8 cellular contexts compared by ENCODE assay signal in genomic region chr3:50675179-50676030, GRCh38. TPM values are rescaled to one million over a fixed set of nuclear protein-coding genes. Genes with fewer than 3 reads are reported as not detected.
A peak's percentile ranks its signal among the peaks of the same experiment; 100 is the strongest.
DNase-seq lines count a peak whose midpoint lies in the region; ATAC-seq and TF ChIP-seq lines count a peak whose summit lies in the region.

No MANE protein-coding gene starts in this region.

- TF ChIP-seq CTCF in foreskin fibroblast (IDR thresholded peaks at IDR 0.05; ENCODE audit: low read depth, low read length) (peak; percentile 6), omental fat pad (IDR thresholded peaks at IDR 0.05) (no peak), tibial artery (IDR thresholded peaks at IDR 0.05) (peak in 1 of 2 experiments; percentile 26)

- peaks cover 5% of the 10 kb centered on the region for H3K36me3 Mint-ChIP-seq in activated T-helper 1 cell treated with anti-CD3 and anti-CD28 coated beads, Interleukin-12 subunit alpha, Interleukin-12 subunit beta, Interleukin-2, Interleukin-4 antibody, amounts not matched to agents 30 ng/mL and 10 ng/mL and 1 ng/mL, durations not matched to agents 14 hours and 24 hours and 36 hours (ENCODE audit: low read depth)

- H3K9me3 ChIP-seq in tibial artery = no peaks in the 10 kb centered on the region

- H3K27me3 ChIP-seq in tibial artery = peaks cover 0 to 31% of the 10 kb centered on the region in 2 donors

- no peak overlapping the region for H3K27ac ChIP-seq in tibial artery

- no peaks in the 10 kb centered on the region for H3K36me3 ChIP-seq in tibial artery

- peaks cover 62% of the 10 kb centered on the region for H3K27me3 Mint-ChIP-seq in activated T-helper 1 cell treated with anti-CD3 and anti-CD28 coated beads, Interleukin-12 subunit alpha, Interleukin-12 subunit beta, Interleukin-2, Interleukin-4 antibody, amounts not matched to agents 30 ng/mL and 10 ng/mL and 1 ng/mL, durations not matched to agents 14 hours and 24 hours and 36 hours (ENCODE audit: insufficient read depth)

- ATAC-seq in GM19351 (IDR thresholded peaks at IDR 0.05; ENCODE audit: unreplicated experiment) (peak; percentile 33), omental fat pad (ENCODE audit: low FRiP score) (peak; percentile 56), HG02938 (IDR thresholded peaks at IDR 0.05; ENCODE audit: unreplicated experiment) (no peak)

- H3K4me3 Mint-ChIP-seq in activated T-helper 1 cell treated with anti-CD3 and anti-CD28 coated beads, Interleukin-12 subunit alpha, Interleukin-12 subunit beta, Interleukin-2, Interleukin-4 antibody, amounts not matched to agents 30 ng/mL and 10 ng/mL and 1 ng/mL, durations not matched to agents 14 hours and 24 hours and 36 hours = peak overlapping the region; percentile 78

- intact Hi-C loops in activated T-helper 1 cell treated with anti-CD3 and anti-CD28 coated beads, Interleukin-12 subunit alpha, Interleukin-12 subunit beta, Interleukin-2, Interleukin-4 antibody, amounts not matched to agents 30 ng/mL and 10 ng/mL and 1 ng/mL, durations not matched to agents 14 hours and 24 hours and 36 hours (cut with micrococcal nuclease) = loop anchor here (2.0 to 10.0 kb wide), 4 partner anchors 59 to 709 kb away; partner anchors contain the start of genes MANF and MAPKAPK3
- intact Hi-C loops in tibial artery (cut with DNase I; ENCODE audit: low total_unique reads) = loop anchor here (10.0 kb wide), 1 partner anchor 699 kb away; no protein-coding TSS in a partner anchor

- peaks cover 0 to 14% (median 9%) of the 10 kb centered on the region in 4 donors for H3K4me1 ChIP-seq in tibial artery

- DNase-seq in NCI-H345 (lab: John Stamatoyannopoulos, UW) (peak; percentile 47), foreskin fibroblast (peak in 1 of 2 donors; percentile 23), omental fat pad (ENCODE audit: low spot score) (no peak), tibial artery (no peak), foreskin melanocyte (no peak)
- DNase-seq in activated T-helper 1 cell treated with anti-CD3 and anti-CD28 coated beads, Interleukin-12 subunit alpha, Interleukin-12 subunit beta, Interleukin-2, Interleukin-4 antibody, amounts not matched to agents 30 ng/mL and 10 ng/mL and 1 ng/mL, durations not matched to agents 14 hours and 24 hours and 36 hours (ENCODE audit: low spot score) = peak; percentile 33

- peaks cover 17% of the 10 kb centered on the region for H3K4me1 Mint-ChIP-seq in activated T-helper 1 cell treated with anti-CD3 and anti-CD28 coated beads, Interleukin-12 subunit alpha, Interleukin-12 subunit beta, Interleukin-2, Interleukin-4 antibody, amounts not matched to agents 30 ng/mL and 10 ng/mL and 1 ng/mL, durations not matched to agents 14 hours and 24 hours and 36 hours (ENCODE audit: low read depth)

- H3K4me3 ChIP-seq in foreskin fibroblast (ENCODE audit: low read depth in 1 of 2, low read length in 2 of 2) (peak overlapping the region in 1 of 2 donors; percentile 14), tibial artery (peak overlapping the region; percentile 53 to 62)

- H3K9me3 Mint-ChIP-seq in activated T-helper 1 cell treated with anti-CD3 and anti-CD28 coated beads, Interleukin-12 subunit alpha, Interleukin-12 subunit beta, Interleukin-2, Interleukin-4 antibody, amounts not matched to agents 30 ng/mL and 10 ng/mL and 1 ng/mL, durations not matched to agents 14 hours and 24 hours and 36 hours = no peaks in the 10 kb centered on the region

- peak overlapping the region; percentile 31 for H3K27ac Mint-ChIP-seq in activated T-helper 1 cell treated with anti-CD3 and anti-CD28 coated beads, Interleukin-12 subunit alpha, Interleukin-12 subunit beta, Interleukin-2, Interleukin-4 antibody, amounts not matched to agents 30 ng/mL and 10 ng/mL and 1 ng/mL, durations not matched to agents 14 hours and 24 hours and 36 hours

RNA-seq across cellular contexts. Expression of gene DOCK3, which starts 0.7 kb away (rescaled TPM):
- total RNA-seq in activated T-helper 1 cell treated with anti-CD3 and anti-CD28 coated beads, Interleukin-12 subunit alpha, Interleukin-12 subunit beta, Interleukin-2, Interleukin-4 antibody, amounts not matched to agents 30 ng/mL and 10 ng/mL and 1 ng/mL, durations not matched to agents 14 hours and 24 hours and 36 hours = 1.5 and 1.6 TPM in 2 replicates
- total RNA-seq in omental fat pad = 1 to 10 TPM in 3 of 4 donors, under 1 TPM in 1; 0.16 to 2.5 (median 1.4) TPM

RNA-seq across cellular contexts. Expression of gene MAPKAPK3, which starts 58.5 kb away (rescaled TPM):
- 191 and 201 TPM in 2 replicates for total RNA-seq in activated T-helper 1 cell treated with anti-CD3 and anti-CD28 coated beads, Interleukin-12 subunit alpha, Interleukin-12 subunit beta, Interleukin-2, Interleukin-4 antibody, amounts not matched to agents 30 ng/mL and 10 ng/mL and 1 ng/mL, durations not matched to agents 14 hours and 24 hours and 36 hours
- 10 to 100 TPM; 25.4 to 54.6 (median 41.0) TPM for total RNA-seq in omental fat pad

Comparison
In these comparisons a context has a peak if more than half of its experiments do, and no peak if none do; other contexts are left out.
1. DNase-seq: peak in NCI-H345 (single experiment) and activated T-helper 1 cell treated with anti-CD3 and anti-CD28 coated beads, Interleukin-12 subunit alpha, Interleukin-12 subunit beta, Interleukin-2, Interleukin-4 antibody, amounts not matched to agents 30 ng/mL and 10 ng/mL and 1 ng/mL, durations not matched to agents 14 hours and 24 hours and 36 hours (single experiment); none in omental fat pad (single experiment), tibial artery (0 of 2) and foreskin melanocyte (single experiment).